8 cellular contexts compared by ENCODE assay signal in genomic region chr7:193538-194256, GRCh38. TPM values are rescaled to one million over a fixed set of nuclear protein-coding genes. Genes with fewer than 3 reads are reported as not detected.
A peak's percentile ranks its signal among the peaks of the same experiment; 100 is the strongest.
DNase-seq lines count a peak whose midpoint lies in the region; ATAC-seq, FAIRE-seq and TF ChIP-seq lines count a peak whose summit lies in the region.

No MANE protein-coding gene starts in this region.

- peak overlapping the region; percentile 85 to 94 for H3K4me3 Mint-ChIP-seq in H9

- no CpG with 5 or more reads among the region's 51 CpGs for WGBS in H9 (ENCODE audit: extremely low coverage, insufficient read length, low lambda C conversion rate)
- WGBS in adrenal gland, 4 donors = 12 to 23% (median 15%) methylated on average over 17 to 51 of the region's 51 CpGs
- WGBS in smooth muscle cell (ENCODE audit: low lambda C conversion rate) = 4% methylated on average over 43 of the region's 51 CpGs

- no peak overlapping the region for H2BK12ac ChIP-seq in H9 (ENCODE audit: insufficient read length, low read depth, low read length)

- no peak for TF ChIP-seq POLR2A in adrenal gland (IDR thresholded peaks at IDR 0.05)

- peaks cover 51 to 54% of the 10 kb centered on the region in 2 experiments for H3K4me1 Mint-ChIP-seq in H9

- H3K79me2 ChIP-seq in H9 (ENCODE audit: insufficient read depth, low read length) (peaks cover 2% of the 10 kb centered on the region; the same call in 1 of the 2 replicates), keratinocyte (ENCODE audit: control insufficient read depth, insufficient read depth, low read length) (peaks cover 9% of the 10 kb centered on the region), smooth muscle cell (ENCODE audit: low read depth) (no peaks in the 10 kb centered on the region)

- no peak overlapping the region for H3K4ac ChIP-seq in H9 (ENCODE audit: low read depth, low read length)

- peaks cover 39 to 49% (median 40%) of the 10 kb centered on the region in 3 experiments for H3K36me3 Mint-ChIP-seq in H9 (ENCODE audit: insufficient read depth in 1 of 3, low read depth in 3 of 3)

- H3K4me2 ChIP-seq in H9 (ENCODE audit: insufficient read depth, insufficient read length, low read length) (peak overlapping the region; percentile 65), keratinocyte (ENCODE audit: control insufficient read depth, extremely low read depth, insufficient read depth, low read depth, low read length) (peak overlapping the region; percentile 86), smooth muscle cell (peak overlapping the region; percentile 93)

- H2AFZ ChIP-seq in H9 (ENCODE audit: low read length) = no peak overlapping the region
- peak overlapping the region; percentile 37 for H2AFZ ChIP-seq in keratinocyte (ENCODE audit: control insufficient read depth, low read length)
- peak overlapping the region; percentile 49 for H2AFZ ChIP-seq in smooth muscle cell (ENCODE audit: low read depth)

- FAIRE-seq in keratinocyte (lab: Jason Lieb, UNC) = no peak

- peak overlapping the region in 2 of 3 experiments; percentile 52 to 77; a peak in 2 of 7 replicates for H3K27ac Mint-ChIP-seq in H9

- no peak overlapping the region for H2BK15ac ChIP-seq in H9 (ENCODE audit: low read depth, low read length)

- H4K20me1 ChIP-seq in H9 (ENCODE audit: control insufficient read depth, insufficient read depth, insufficient read length) (no peaks in the 10 kb centered on the region), keratinocyte (ENCODE audit: control insufficient read depth, extremely low read depth, insufficient read depth, low read length) (peaks cover 9% of the 10 kb centered on the region), smooth muscle cell (ENCODE audit: low read depth) (peaks cover 26% of the 10 kb centered on the region)

- dilution Hi-C loops in keratinocyte (cut with MboI; ENCODE audit: extremely low pct_ligation_motif_present, low sequenced_read_pairs) = no loop called here

- H3F3A ChIP-seq in smooth muscle cell (ENCODE audit: low read depth) = no peaks in the 10 kb centered on the region

- no peak overlapping the region for H2BK20ac ChIP-seq in H9 (ENCODE audit: low read depth, low read length, poor library complexity, severe bottlenecking)

- H3K23ac ChIP-seq in H9 (ENCODE audit: insufficient read length, low read depth, low read length) = no peak overlapping the region

- H3K56ac ChIP-seq in H9 (ENCODE audit: insufficient read length, low read depth, low read length) = no peak overlapping the region

- peaks cover 0 to 33% of the 10 kb centered on the region in 2 donors for H3K36me3 ChIP-seq in adrenal gland (replicated peaks in 1 of 2)
- H3K36me3 ChIP-seq in keratinocyte (ENCODE audit: control insufficient read depth in 2 of 2, extremely low read depth in 1 of 2, insufficient read depth in 2 of 2, low read length in 2 of 2) = peaks cover 4 to 10% of the 10 kb centered on the region in 2 experiments
- H3K36me3 ChIP-seq in smooth muscle cell (ENCODE audit: low read depth) = no peaks in the 10 kb centered on the region

- H3K4me3 ChIP-seq in adrenal gland (peak overlapping the region; percentile 23 to 94 (median 38)), keratinocyte (ENCODE audit: control insufficient read depth in 2 of 3, extremely low read depth in 1 of 3, insufficient read depth in 2 of 3, low read depth in 1 of 3, low read length in 3 of 3) (peak overlapping the region; percentile 57 to 73 (median 63)), smooth muscle cell (peak overlapping the region; percentile 64)

- H3K18ac ChIP-seq in H9 (ENCODE audit: insufficient read length, low read depth, low read length) = no peak overlapping the region

- H3K27me3 ChIP-seq in H9 (ENCODE audit: insufficient read depth, low read length) (no peaks in the 10 kb centered on the region), adrenal gland (no peaks in the 10 kb centered on the region), keratinocyte (ENCODE audit: control insufficient read depth, extremely low read depth, insufficient read depth, low read length) (no peaks in the 10 kb centered on the region), smooth muscle cell (ENCODE audit: low read depth) (no peaks in the 10 kb centered on the region)

- H3K9me3 ChIP-seq in H9 (ENCODE audit: control insufficient read depth, low read depth, low read length) (no peaks in the 10 kb centered on the region), adrenal gland (replicated peaks in 1 of 3) (no peaks in the 10 kb centered on the region), keratinocyte (ENCODE audit: control insufficient read depth, low read depth, low read length) (no peaks in the 10 kb centered on the region), smooth muscle cell (replicated peaks; ENCODE audit: low read depth) (no peaks in the 10 kb centered on the region)

- DNase-seq in H9 = no peak
- DNase-seq in adrenal gland = peak in 1 of 7 donors; percentile 36
- no peak for DNase-seq in keratinocyte (ENCODE audit: low read depth, low spot score)
- no peak for DNase-seq in smooth muscle cell (lab: John Stamatoyannopoulos, UW; ENCODE audit: unreplicated experiment)
- DNase-seq in activated CD4-positive, alpha-beta T cell treated with anti-CD3 and anti-CD28 coated beads for 1 hour = no peak
- no peak for DNase-seq in T-helper 2 cell

- H3K4me1 ChIP-seq in H9 (ENCODE audit: insufficient read depth, low read length) (peaks cover 2% of the 10 kb centered on the region; the same call in 1 of the 2 replicates), adrenal gland (replicated peaks in 1 of 2) (peaks cover 33 to 34% of the 10 kb centered on the region in 2 donors), keratinocyte (ENCODE audit: control insufficient read depth, extremely low read depth, insufficient read depth, low read length) (peaks cover 14% of the 10 kb centered on the region), smooth muscle cell (ENCODE audit: low read depth) (peaks cover 15% of the 10 kb centered on the region)

- intact Hi-C loops in adrenal gland (cut with DNase I) = no loop called here

- no peak overlapping the region for H2AK5ac ChIP-seq in H9 (ENCODE audit: insufficient read length, low read length)

- no peaks in the 10 kb centered on the region for H3K79me1 ChIP-seq in H9 (ENCODE audit: insufficient read depth, low read depth, low read length, poor library complexity, severe bottlenecking)

- H3K9me1 ChIP-seq in keratinocyte (ENCODE audit: control insufficient read depth, extremely low read depth, insufficient read depth, low read length) = no peaks in the 10 kb centered on the region

- H3K27me3 Mint-ChIP-seq in H9 (ENCODE audit: low read depth) = peaks cover 15% of the 10 kb centered on the region

- H4K91ac ChIP-seq in H9 (ENCODE audit: insufficient read length, low read depth, low read length) = no peak overlapping the region

- H4K5ac ChIP-seq in H9 (ENCODE audit: insufficient read length, low read depth, low read length) = no peak overlapping the region

- no peaks in the 10 kb centered on the region; a peak in 2 of 5 replicates for H3K9me3 Mint-ChIP-seq in H9

- no peak overlapping the region for H2BK120ac ChIP-seq in H9 (ENCODE audit: low read depth, low read length, poor library complexity, severe bottlenecking)

- no peak for ATAC-seq in GM18870 (IDR thresholded peaks at IDR 0.05; ENCODE audit: unreplicated experiment)
- no peak for ATAC-seq in GM18861 (IDR thresholded peaks at IDR 0.05; ENCODE audit: unreplicated experiment)

- no peak overlapping the region for H4K8ac ChIP-seq in H9 (replicated peaks; ENCODE audit: insufficient read length, low read depth, low read length)

- no peak overlapping the region for H3K9ac ChIP-seq in H9 (ENCODE audit: extremely low read depth, insufficient read length, low read length)
- peak overlapping the region; percentile 61 for H3K9ac ChIP-seq in keratinocyte (ENCODE audit: control insufficient read depth, extremely low read depth, insufficient read depth, low read length)
- H3K9ac ChIP-seq in smooth muscle cell (ENCODE audit: low read depth) = no peak overlapping the region

- H3K27ac ChIP-seq in H9 (ENCODE audit: insufficient read length, low read depth, low read length) (no peak overlapping the region), adrenal gland (peak overlapping the region in 3 of 5 donors; percentile 37 to 89 (median 59)), keratinocyte (ENCODE audit: control insufficient read depth, insufficient read depth, low read length) (no peak overlapping the region), smooth muscle cell (ENCODE audit: low read depth) (no peak overlapping the region)

- H2BK5ac ChIP-seq in H9 (ENCODE audit: insufficient read length, low read length) = no peak overlapping the region

- peak overlapping the region; percentile 21; the same call in 1 of the 2 replicates for H3K14ac ChIP-seq in H9 (ENCODE audit: insufficient read depth, low read length)

- TF ChIP-seq CTCF in H9 (conservative IDR thresholded peaks at IDR 0.05) = no peak
- no peak for TF ChIP-seq CTCF in adrenal gland (IDR thresholded peaks at IDR 0.05)
- TF ChIP-seq CTCF in keratinocyte (optimal IDR thresholded peaks at IDR 0.05 in 1 of 3, IDR thresholded peaks at IDR 0.05 in 1 of 3, conservative IDR thresholded peaks at IDR 0.05 in 1 of 3; ENCODE audit: extremely low read depth in 1 of 3, insufficient read depth in 2 of 3, low read length in 3 of 3) = peak in 1 of 3 experiments; percentile 19
- TF ChIP-seq CTCF in smooth muscle cell (IDR thresholded peaks at IDR 0.05; ENCODE audit: borderline replicate concordance, insufficient read depth, poor library complexity, severe bottlenecking) = no peak

- H3T11ph ChIP-seq in H9 (ENCODE audit: low read length) = no peak overlapping the region

- H3K23me2 ChIP-seq in H9 (ENCODE audit: insufficient read length, low read depth, low read length, poor library complexity, severe bottlenecking) = peaks cover 17% of the 10 kb centered on the region

RNA-seq across cellular contexts. Expression of gene FAM20C, which starts 1.3 kb away (rescaled TPM):
- total RNA-seq in H9 (2021) (57.2 and 62.6 TPM in 2 replicates), adrenal gland (10 to 100 TPM; 21.4 to 57.9 (median 38.8) TPM), smooth muscle cell (4.5 and 5.6 TPM in 2 replicates)
- polyA plus RNA-seq in adrenal gland (10 to 100 TPM in 2 of 3 donors, 1 to 10 TPM in 1; 7.5 to 31.0 (median 24.0) TPM), keratinocyte (3.8 to 9.7 TPM (median 4.3 TPM) in 3 replicates), smooth muscle cell (6.2 and 7.0 TPM in 2 replicates)
- polyA plus RNA-seq in keratinocyte (2011; ENCODE audit: low read depth) = 5.0 TPM
- 2.8 and 5.4 TPM in 2 replicates for polyA plus RNA-seq in keratinocyte (2011; cell fraction: cytosol; rRNA removed)
- 10.8 and 13.1 TPM in 2 replicates for polyA plus RNA-seq in keratinocyte (2011; cell fraction: nucleus; rRNA removed)
- polyA plus RNA-seq in keratinocyte (2012; ENCODE audit: low replicate concordance) = 5.5 and 15.2 TPM in 2 replicates
- 4.1 to 13.5 TPM (median 4.9 TPM) in 3 replicates for polyA minus RNA-seq in keratinocyte
- 11.1 TPM for polyA minus RNA-seq in keratinocyte (2011; cell fraction: cytosol; rRNA and poly(A)+ RNA removed)
- polyA minus RNA-seq in keratinocyte (2011; cell fraction: nucleus; rRNA and poly(A)+ RNA removed) = 9.2 and 10.3 TPM in 2 replicates

Comparison
In these comparisons a context has a peak if more than half of its experiments do, and no peak if none do; other contexts are left out.
1. H3K27ac ChIP-seq: peak in adrenal gland (3 of 5); none in H9 (single experiment), keratinocyte (single experiment) and smooth muscle cell (single experiment).
2. Peak in every context shown above with its lines, with median percentiles within 50 percentile points of each other: H3K4me2 ChIP-seq and H3K4me3 ChIP-seq.